Comparison of ENCODE assay signal across 14 cellular contexts in genomic region chr2:69918391-69918790, GRCh38. TPM values are rescaled to one million over a fixed set of nuclear protein-coding genes. Genes with fewer than 3 reads are reported as not detected.
DNase-seq lines count a peak whose midpoint lies in the region; ATAC-seq and TF ChIP-seq lines count a peak whose summit lies in the region.
"Had no signal": no experiment of that assay in that cellular context is flagged by ENCODE, and none has a peak within 500 bp of the region (broad histone marks: within the 10 kb centered on the region; RNA-seq: fewer than 3 reads in every experiment).

No MANE protein-coding gene starts in this region.

- H3K36me3 ChIP-seq in GM23248 (ENCODE audit: low read depth) = peaks cover 14% of the 10 kb centered on the region
- H3K36me3 ChIP-seq in OCI-LY7 (ENCODE audit: insufficient read depth, low read length) = peaks cover under 1% of the 10 kb centered on the region; the same call in 1 of the 2 replicates
- peaks cover 4 to 30% (median 27%) of the 10 kb centered on the region in 3 donors for H3K36me3 ChIP-seq in skeletal muscle tissue (ENCODE audit: control insufficient read depth in 3 of 3, insufficient read depth in 3 of 3, low read length in 3 of 3)
- peaks cover 3% of the 10 kb centered on the region in 2 donors for H3K36me3 ChIP-seq in aorta (ENCODE audit: control insufficient read depth in 1 of 2, insufficient read depth in 2 of 2, low read length in 1 of 2)
- H3K36me3 ChIP-seq: MG63 had no signal

- WGBS in GM23248 (ENCODE audit: low coverage in 1 of 2, low lambda C conversion rate in 2 of 2, missing lambda C conversion rate in 2 of 2), 2 experiments = 62 to 64% methylated on average over 3 of the region's 3 CpGs
- WGBS in aorta, 2 donors = 51 to 60% methylated on average over 3 of the region's 3 CpGs

- peaks cover 51% of the 10 kb centered on the region for H3K36me3 Mint-ChIP-seq in activated CD4-positive, alpha-beta memory T cell treated with anti-CD3 and anti-CD28 coated beads, Interleukin-2, amount 10 ng/mL, durations not matched to agents 7 days and 5 days (ENCODE audit: low read depth)

- intact Hi-C loops in OCI-LY7 (cut with micrococcal nuclease; ENCODE audit: unreplicated experiment) (no loop called here), aorta (cut with DNase I) (loop anchor here (5.0 to 10.0 kb wide), 3 partner anchors 166 to 376 kb away; partner anchors contain the start of genes PCBP1 (in 2 of the 2) and SNRPG (in 1 of the 2))

- no peaks in the 10 kb centered on the region for H3K27me3 Mint-ChIP-seq in activated CD4-positive, alpha-beta memory T cell treated with anti-CD3 and anti-CD28 coated beads, Interleukin-2, amount 10 ng/mL, durations not matched to agents 7 days and 5 days
- H3K27me3 Mint-ChIP-seq: activated CD8-positive, alpha-beta T cell treated with anti-CD3 and anti-CD28 coated beads for 36 hours had no signal

- ATAC-seq in aorta (ENCODE audit: low FRiP score) (no peak), GM18520 (IDR thresholded peaks at IDR 0.05; ENCODE audit: unreplicated experiment) (no peak)
- ATAC-seq: activated CD8-positive, alpha-beta T cell treated with anti-CD3 and anti-CD28 coated beads for 36 hours had no signal

- peaks cover 42% of the 10 kb centered on the region for H3K4me1 Mint-ChIP-seq in activated CD4-positive, alpha-beta memory T cell treated with anti-CD3 and anti-CD28 coated beads, Interleukin-2, amount 10 ng/mL, durations not matched to agents 7 days and 5 days

- H4K20me1 ChIP-seq in GM23248 (ENCODE audit: insufficient read depth) (no peaks in the 10 kb centered on the region), OCI-LY7 (ENCODE audit: insufficient read depth, low read length) (no peaks in the 10 kb centered on the region)

- H3K27me3 ChIP-seq in GM23248 (replicated peaks; ENCODE audit: insufficient read depth) (no peaks in the 10 kb centered on the region), skeletal muscle tissue (ENCODE audit: control insufficient read depth in 3 of 3, insufficient read depth in 3 of 3, low read length in 3 of 3) (no peaks in the 10 kb centered on the region), aorta (ENCODE audit: control insufficient read depth in 1 of 2, insufficient read depth in 2 of 2, low read length in 1 of 2) (no peaks in the 10 kb centered on the region)
- H3K27me3 ChIP-seq: MG63 had no signal

- no TSS peak for BruUV-seq in OCI-LY7 (replicated peaks; lab: Mats Ljungman, UMichigan)

- DNase-seq in GM23248 (no peak), OCI-LY7 (ENCODE audit: low spot score) (peak; percentile 47), coronary artery (ENCODE audit: low spot score) (no peak), aorta (no peak), NCI-H2171 (lab: John Stamatoyannopoulos, UW) (no peak)
- no peak for DNase-seq in activated CD4-positive, alpha-beta memory T cell treated with anti-CD3 and anti-CD28 coated beads, Interleukin-2, amount 10 ng/mL, durations not matched to agents 7 days and 5 days
- DNase-seq: activated CD8-positive, alpha-beta T cell treated with anti-CD3 and anti-CD28 coated beads for 36 hours; activated naive CD4-positive, alpha-beta T cell treated with Interleukin-2 at 50 U/mL for 16 hours; NCI-H510A treated with DMSO at 0.1 percent for 48 hours; retina had no signal

- CTCF ChIA-PET in OCI-LY7 (lab: Charles Lee; ENCODE audit: unreplicated experiment) = no interaction called here
- CTCF ChIA-PET in activated CD4-positive, alpha-beta memory T cell treated with anti-CD3 and anti-CD28 coated beads, Interleukin-2, amount 10 ng/mL, durations not matched to agents 7 days and 5 days (lab: Charles Lee) = interaction anchor here (1.2 to 8.5 kb wide), 2 partner anchors 155 to 375 kb away, joined by 3 to 251 read pairs; partner anchors contain the start of gene SNRPG

- POLR2A ChIA-PET in OCI-LY7 (lab: Charles Lee) = interaction anchor here (0.5 kb wide), 1 partner anchor 347 kb away, joined by 3 read pairs; no protein-coding TSS in a partner anchor
- POLR2A ChIA-PET in activated CD4-positive, alpha-beta memory T cell treated with anti-CD3 and anti-CD28 coated beads, Interleukin-2, amount 10 ng/mL, durations not matched to agents 7 days and 5 days (lab: Charles Lee) = interaction anchor here (7.3 kb wide), 1 partner anchor 125 kb away, joined by 96 read pairs; no protein-coding TSS in a partner anchor

- in situ Hi-C loops in GM23248 (cut with MboI) = loop anchor here (5.0 to 25.0 kb wide), 3 partner anchors 149 to 344 kb away; partner anchors contain the start of gene PCYOX1

- no peaks in the 10 kb centered on the region for H3K9me3 ChIP-seq in GM23248 (ENCODE audit: low read depth)
- no peaks in the 10 kb centered on the region for H3K9me3 ChIP-seq in OCI-LY7 (ENCODE audit: low read length)
- H3K9me3 ChIP-seq in skeletal muscle tissue (ENCODE audit: control insufficient read depth in 3 of 3, low read length in 3 of 3) = no peaks in the 10 kb centered on the region
- no peaks in the 10 kb centered on the region for H3K9me3 ChIP-seq in aorta (ENCODE audit: control insufficient read depth, low read length)
- H3K9me3 ChIP-seq: HAP-1, MG63 had no signal

- peak overlapping the region; percentile 87 for H3K27ac ChIP-seq in GM23248
- H3K27ac ChIP-seq in OCI-LY7 (ENCODE audit: low read depth, low read length, poor library complexity, severe bottlenecking) = no peak overlapping the region
- peak overlapping the region; percentile 19 to 66 for H3K27ac ChIP-seq in coronary artery
- peak overlapping the region; percentile 17 for H3K27ac ChIP-seq in skeletal muscle tissue (ENCODE audit: low read depth, low read length)
- H3K27ac ChIP-seq in aorta (ENCODE audit: low read depth in 1 of 2, low read length in 2 of 2) = peak overlapping the region in 1 of 2 donors; percentile 43

- H3K4me2 ChIP-seq in GM23248 (ENCODE audit: unreplicated experiment) (peak overlapping the region; percentile 86), OCI-LY7 (ENCODE audit: low read length) (peak overlapping the region; percentile 34)

- H2AFZ ChIP-seq in GM23248 (peak overlapping the region; percentile 77), OCI-LY7 (ENCODE audit: low read length) (peak overlapping the region; percentile 42; the same call in 1 of the 2 replicates)

- H3K27ac Mint-ChIP-seq in activated CD4-positive, alpha-beta memory T cell treated with anti-CD3 and anti-CD28 coated beads, Interleukin-2, amount 10 ng/mL, durations not matched to agents 7 days and 5 days = no peak overlapping the region
- H3K27ac Mint-ChIP-seq: activated CD8-positive, alpha-beta T cell treated with anti-CD3 and anti-CD28 coated beads for 36 hours had no signal

- H3K4me3 ChIP-seq in GM23248 (peak overlapping the region; percentile 49), OCI-LY7 (ENCODE audit: low read depth, low read length, poor library complexity, severe bottlenecking) (no peak overlapping the region), coronary artery (no peak overlapping the region), skeletal muscle tissue (ENCODE audit: low read length in 3 of 3) (no peak overlapping the region), aorta (ENCODE audit: low read length in 2 of 2) (no peak overlapping the region)
- H3K4me3 ChIP-seq: HAP-1, MG63 had no signal

- H3K9ac ChIP-seq in GM23248 (peak overlapping the region; percentile 70), skeletal muscle tissue (ENCODE audit: low read depth in 1 of 3, low read length in 3 of 3) (peak overlapping the region in 1 of 3 donors; percentile 43)

- peaks cover 17% of the 10 kb centered on the region for H3F3A ChIP-seq in GM23248 (ENCODE audit: insufficient read depth)

- H3K79me2 ChIP-seq in GM23248 (ENCODE audit: insufficient read depth) (peaks cover 42% of the 10 kb centered on the region), OCI-LY7 (ENCODE audit: insufficient read depth, low read depth, low read length) (no peaks in the 10 kb centered on the region)

- H3K4me3 Mint-ChIP-seq in activated CD4-positive, alpha-beta memory T cell treated with anti-CD3 and anti-CD28 coated beads, Interleukin-2, amount 10 ng/mL, durations not matched to agents 7 days and 5 days = no peak overlapping the region
- H3K4me3 Mint-ChIP-seq: activated CD8-positive, alpha-beta T cell treated with anti-CD3 and anti-CD28 coated beads for 36 hours had no signal

- no peaks in the 10 kb centered on the region for H3K9me3 Mint-ChIP-seq in activated CD4-positive, alpha-beta memory T cell treated with anti-CD3 and anti-CD28 coated beads, Interleukin-2, amount 10 ng/mL, durations not matched to agents 7 days and 5 days
- H3K9me3 Mint-ChIP-seq: activated CD8-positive, alpha-beta T cell treated with anti-CD3 and anti-CD28 coated beads for 36 hours had no signal

- H3K9me2 ChIP-seq in GM23248 (ENCODE audit: insufficient read depth) (no peaks in the 10 kb centered on the region), OCI-LY7 (ENCODE audit: insufficient read depth, low read length) (no peaks in the 10 kb centered on the region)

- TF ChIP-seq CTCF in OCI-LY7 (conservative IDR thresholded peaks at IDR 0.05; ENCODE audit: low read length) (no peak), coronary artery (IDR thresholded peaks at IDR 0.05) (no peak)

- peaks cover 27% of the 10 kb centered on the region for H3K4me1 ChIP-seq in GM23248 (ENCODE audit: insufficient read depth)
- peaks cover 27% of the 10 kb centered on the region for H3K4me1 ChIP-seq in OCI-LY7 (ENCODE audit: insufficient read depth, low read length, poor library complexity, severe bottlenecking)
- peaks cover 11 to 22% (median 16%) of the 10 kb centered on the region in 3 donors for H3K4me1 ChIP-seq in skeletal muscle tissue (ENCODE audit: control insufficient read depth in 3 of 3, insufficient read depth in 3 of 3, low read length in 3 of 3)
- H3K4me1 ChIP-seq in aorta (ENCODE audit: control insufficient read depth in 1 of 2, insufficient read depth in 2 of 2, low read length in 2 of 2) = peaks cover 0 to 4% of the 10 kb centered on the region in 2 donors

RNA-seq across cellular contexts. Expression of gene MXD1, which starts 3.5 kb away (rescaled TPM):
- total RNA-seq in GM23248 (2014; rRNA removed; shearing (Covaris generic)) = 4.4 and 5.3 TPM in 2 replicates
- 6.3 and 7.6 TPM in 2 replicates for polyA plus RNA-seq in GM23248 (2016; fragmentation: Nextera tagmentation; extraction: Ambion mirVana)
- 1.1 and 2.2 TPM in 2 replicates for total RNA-seq in OCI-LY7 (2014; rRNA removed; shearing (Covaris generic))
- total RNA-seq in OCI-LY7 (2022) = 2.8 and 2.9 TPM in 2 replicates
- 2.1 TPM for total RNA-seq in skeletal muscle tissue
- total RNA-seq in activated CD4-positive, alpha-beta memory T cell treated with anti-CD3 and anti-CD28 coated beads, Interleukin-2, amount 10 ng/mL, durations not matched to agents 7 days and 5 days = 10 to 100 TPM; 40.8 to 47.5 TPM
- 10 to 100 TPM; 21.1 to 33.4 TPM for total RNA-seq in aorta
- 10 to 100 TPM in 1 of 2 donors, 1 to 10 TPM in 1; 5.3 to 11.3 TPM for polyA plus RNA-seq in aorta

RNA-seq across cellular contexts. Expression of gene SNRNP27, which starts 24.6 kb away (rescaled TPM):
- total RNA-seq in GM23248 (2014; rRNA removed; shearing (Covaris generic)) = 46.8 and 69.3 TPM in 2 replicates
- polyA plus RNA-seq in GM23248 (2016; fragmentation: Nextera tagmentation; extraction: Ambion mirVana) = 84.4 and 85.9 TPM in 2 replicates
- 42.2 and 61.9 TPM in 2 replicates for total RNA-seq in OCI-LY7 (2014; rRNA removed; shearing (Covaris generic))
- 76.0 and 82.4 TPM in 2 replicates for total RNA-seq in OCI-LY7 (2022)
- total RNA-seq in skeletal muscle tissue = 31.8 TPM
- 10 to 100 TPM; 59.3 to 63.3 TPM for total RNA-seq in activated CD4-positive, alpha-beta memory T cell treated with anti-CD3 and anti-CD28 coated beads, Interleukin-2, amount 10 ng/mL, durations not matched to agents 7 days and 5 days
- total RNA-seq in aorta = 10 to 100 TPM; 45.1 to 58.3 TPM
- polyA plus RNA-seq in aorta = 10 to 100 TPM; 42.1 to 61.1 TPM

RNA-seq across cellular contexts. Expression of gene ASPRV1, which starts 43.0 kb away (rescaled TPM):
- total RNA-seq in GM23248 (2014; rRNA removed; shearing (Covaris generic)) = under 0.01 and 0.86 TPM in 2 replicates
- polyA plus RNA-seq in GM23248 (2016; fragmentation: Nextera tagmentation; extraction: Ambion mirVana) = 0.19 and 0.24 TPM in 2 replicates
- total RNA-seq in OCI-LY7 (2014; rRNA removed; shearing (Covaris generic)) = 0.88 and 1.4 TPM in 2 replicates
- 0.77 and 1.3 TPM in 2 replicates for total RNA-seq in OCI-LY7 (2022)
- total RNA-seq in skeletal muscle tissue = 1.6 TPM
- under 1 TPM; 0.98 TPM for total RNA-seq in activated CD4-positive, alpha-beta memory T cell treated with anti-CD3 and anti-CD28 coated beads, Interleukin-2, amount 10 ng/mL, durations not matched to agents 7 days and 5 days
- 1 to 10 TPM; 1.9 to 3.4 TPM for total RNA-seq in aorta
- 1 to 10 TPM; 1.1 to 2.0 TPM for polyA plus RNA-seq in aorta
